ENCODE assay signal across 8 cellular contexts in the genomic region with DNA sequence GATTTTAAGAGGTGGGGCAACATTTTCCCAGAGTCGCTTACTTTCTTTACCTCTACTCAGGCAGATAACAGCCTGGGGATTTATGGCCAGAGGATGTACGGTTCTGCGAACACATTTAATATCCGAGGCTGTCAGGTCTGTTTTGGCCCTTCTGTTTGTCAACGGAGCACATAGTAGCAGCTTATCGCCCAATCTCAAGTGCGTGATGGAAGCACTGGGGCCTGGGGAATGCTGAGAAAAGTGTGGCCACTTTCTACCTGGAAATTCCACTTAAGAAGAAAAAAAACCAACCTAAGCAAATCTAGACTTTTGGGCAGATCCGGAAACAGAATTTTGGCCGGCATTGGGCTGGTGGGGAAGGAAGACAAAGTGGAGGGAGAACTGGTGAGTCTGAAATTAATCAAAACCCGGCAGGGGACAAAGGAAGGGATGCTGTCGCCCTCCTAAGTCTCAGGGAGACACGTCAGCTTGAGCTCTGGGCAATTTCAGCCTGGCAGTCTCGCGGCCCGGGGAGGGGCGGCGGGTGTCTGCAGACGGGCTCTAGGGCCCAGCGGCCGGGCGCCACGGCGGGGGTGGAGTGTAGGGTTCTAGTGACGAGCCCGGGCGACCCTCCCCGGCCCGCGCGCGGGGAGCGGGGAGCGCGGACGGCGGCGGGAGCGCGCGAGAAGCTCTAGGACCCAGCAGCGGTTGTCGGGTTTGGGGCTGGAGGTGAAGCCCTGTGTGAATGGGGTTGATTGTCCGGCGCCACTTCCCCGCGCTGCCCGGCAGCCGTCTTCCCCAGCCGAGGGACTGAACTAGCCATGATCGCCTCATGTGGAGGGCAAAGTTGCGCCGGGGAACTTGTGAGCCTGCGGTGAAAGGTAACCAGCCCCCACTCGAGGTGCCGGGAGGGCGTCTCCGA. TPM values are rescaled to one million over a fixed set of nuclear protein-coding genes. Genes with fewer than 3 reads are reported as not detected.
A peak's percentile ranks its signal among the peaks of the same experiment; 100 is the strongest.
DNase-seq lines count a peak whose midpoint lies in the region; ATAC-seq and TF ChIP-seq lines count a peak whose summit lies in the region.

Gene AMOTL1, plus strand, starts transcription at position 656 of the 901 bp plus-strand sequence. Its CDS starts 156 bp downstream, at position 812.

- no peaks in the 10 kb centered on the region for H3K9me3 ChIP-seq in vagina

- H3K4me1 Mint-ChIP-seq in activated naive CD8-positive, alpha-beta T cell (ENCODE audit: low read depth), result peaks cover 10% of the 10 kb centered on the region
- H3K4me1 Mint-ChIP-seq in neural crest cell, result peaks cover 41% of the 10 kb centered on the region

- H3K9me3 Mint-ChIP-seq in activated naive CD8-positive, alpha-beta T cell (ENCODE audit: low read depth), result no peaks in the 10 kb centered on the region
- H3K9me3 Mint-ChIP-seq in neural crest cell, result peaks cover 5% of the 10 kb centered on the region

- H3K36me3 Mint-ChIP-seq in activated naive CD8-positive, alpha-beta T cell, result no peaks in the 10 kb centered on the region
- H3K36me3 Mint-ChIP-seq in neural crest cell (ENCODE audit: low read depth), result peaks cover 14% of the 10 kb centered on the region

- peaks cover 33% of the 10 kb centered on the region for H3K27me3 Mint-ChIP-seq in activated naive CD8-positive, alpha-beta T cell
- H3K27me3 Mint-ChIP-seq in neural crest cell (ENCODE audit: low read depth), result no peaks in the 10 kb centered on the region

- no peak for TF ChIP-seq CTCF in neural crest cell (conservative IDR thresholded peaks at IDR 0.05)
- no peak for TF ChIP-seq CTCF in vagina (IDR thresholded peaks at IDR 0.05)

- peak in 1 of 2 donors; percentile 70 for TF ChIP-seq POLR2A in vagina (IDR thresholded peaks at IDR 0.05)

- no peaks in the 10 kb centered on the region for H3K36me3 ChIP-seq in vagina

- peak within 1 kb of the TSS; percentile 75 to 92 for H3K4me3 ChIP-seq in vagina

- peaks cover 37% of the 10 kb centered on the region for H3K4me1 ChIP-seq in vagina

- peak; percentile 96 for ATAC-seq in GM18907 (IDR thresholded peaks at IDR 0.05; ENCODE audit: unreplicated experiment)
- peak; percentile 43 for ATAC-seq in HG03280 (IDR thresholded peaks at IDR 0.05; ENCODE audit: unreplicated experiment)

- no peaks in the 10 kb centered on the region for H3K27me3 ChIP-seq in vagina

- peak within 1 kb of the TSS; percentile 80 for H3K4me3 Mint-ChIP-seq in activated naive CD8-positive, alpha-beta T cell
- no peak within 1 kb of the TSS for H3K4me3 Mint-ChIP-seq in neural crest cell

- intact Hi-C loops in vagina (cut with DNase I), result no loop called here

- DNase-seq in AML-193 (lab: John Stamatoyannopoulos, UW), result peak; percentile 73 to 87
- DNase-seq in NCI-H69 (lab: John Stamatoyannopoulos, UW), result peak; percentile 99
- no peak for DNase-seq in glomerular endothelial cell (ENCODE audit: extremely low read depth, low read depth, low spot score)
- DNase-seq in neural crest cell (ENCODE audit: low read depth, low spot score), result peak; percentile 80
- DNase-seq in vagina (ENCODE audit: extremely low spot score in 2 of 2), result no peak

- no peak within 1 kb of the TSS for H3K27ac Mint-ChIP-seq in activated naive CD8-positive, alpha-beta T cell
- peak within 1 kb of the TSS; percentile 97 for H3K27ac Mint-ChIP-seq in neural crest cell (ENCODE audit: unreplicated experiment)

- H3K27ac ChIP-seq in vagina, result peak within 1 kb of the TSS; percentile 96

RNA-seq across cellular contexts. Expression of gene AMOTL1, which starts in this region (rescaled TPM):
- total RNA-seq in glomerular endothelial cell (57.1 and 59.3 TPM in 2 replicates), neural crest cell (67.5 and 69.0 TPM in 2 replicates), vagina (45.7 TPM)

Comparison
In these comparisons a context has a peak if more than half of its experiments do, and no peak if none do; other contexts are left out.
1. DNase-seq: peak in AML-193 (2 of 2), NCI-H69 (single experiment) and neural crest cell (single experiment); none in glomerular endothelial cell (single experiment) and vagina (0 of 2).